8 cellular contexts compared by ENCODE assay signal in genomic region chr16:89216315-89217137, GRCh38. TPM values are rescaled to one million over a fixed set of nuclear protein-coding genes. Genes with fewer than 3 reads are reported as not detected.
A peak's percentile ranks its signal among the peaks of the same experiment; 100 is the strongest.
DNase-seq lines count a peak whose midpoint lies in the region; ATAC-seq and TF ChIP-seq lines count a peak whose summit lies in the region.

No MANE protein-coding gene starts in this region.

- H3K9me3 Mint-ChIP-seq in activated CD4-positive, alpha-beta T cell treated with anti-CD3 and anti-CD28 coated beads for 36 hours (ENCODE audit: low read depth), result no peaks in the 10 kb centered on the region
- no peaks in the 10 kb centered on the region for H3K9me3 Mint-ChIP-seq in chondrocyte (ENCODE audit: low read depth)

- TF ChIP-seq CTCF in chondrocyte (IDR thresholded peaks at IDR 0.05), result peak; percentile 88
- TF ChIP-seq CTCF in kidney epithelial cell (IDR thresholded peaks at IDR 0.05; ENCODE audit: insufficient read depth, low read length, poor library complexity, severe bottlenecking), result peak; percentile 73

- H3K27me3 Mint-ChIP-seq in activated CD4-positive, alpha-beta T cell treated with anti-CD3 and anti-CD28 coated beads for 36 hours, result no peaks in the 10 kb centered on the region
- no peaks in the 10 kb centered on the region for H3K27me3 Mint-ChIP-seq in chondrocyte (ENCODE audit: low read depth)

- peaks cover 3% of the 10 kb centered on the region for H3K36me3 Mint-ChIP-seq in activated CD4-positive, alpha-beta T cell treated with anti-CD3 and anti-CD28 coated beads for 36 hours (ENCODE audit: low read depth)
- peaks cover 3% of the 10 kb centered on the region for H3K36me3 Mint-ChIP-seq in chondrocyte (ENCODE audit: low read depth)

- intact Hi-C loops in activated CD4-positive, alpha-beta T cell treated with anti-CD3 and anti-CD28 coated beads for 36 hours (cut with DNase I, micrococcal nuclease), result loop anchor here (1.0 to 10.0 kb wide), 22 partner anchors 15 to 642 kb away; partner anchors contain the start of genes CDH15 (in 2 of the 2), CTU2 (in 1 of the 2), RNF166 (in 1 of the 2) and RPL13 (in 1 of the 2)

- peak overlapping the region; percentile 88 for H3K4me3 ChIP-seq in kidney epithelial cell (ENCODE audit: low read depth, low read length)

- DNase-seq in AG20443 (ENCODE audit: low spot score) (peak; percentile 81), NCI-H2196 treated with DMSO at 0.1 percent for 48 hours (lab: John Stamatoyannopoulos, UW; ENCODE audit: unreplicated experiment) (peak; percentile 8), chondrocyte (ENCODE audit: low spot score) (no peak), kidney epithelial cell (ENCODE audit: low read depth) (no peak)
- DNase-seq in activated CD4-positive, alpha-beta T cell treated with anti-CD3 and anti-CD28 coated beads for 36 hours, result peak; percentile 88
- DNase-seq in stimulated activated CD4-positive, alpha-beta T cell treated with anti-CD3 and anti-CD28 coated beads, Interleukin-12 subunit alpha, Interleukin-12 subunit beta, amount 100 ng/mL, for 48 hours (ENCODE audit: low read depth in 2 of 3, low spot score in 1 of 3), result peak; percentile 54 to 68 (median 67)

- no peaks in the 10 kb centered on the region for H3K27me3 ChIP-seq in kidney epithelial cell (ENCODE audit: control insufficient read depth, insufficient read depth, low read length)

- H3K4me3 Mint-ChIP-seq in activated CD4-positive, alpha-beta T cell treated with anti-CD3 and anti-CD28 coated beads for 36 hours, result peak overlapping the region; percentile 83
- peak overlapping the region; percentile 85 for H3K4me3 Mint-ChIP-seq in chondrocyte (ENCODE audit: unreplicated experiment)

- CTCF ChIA-PET in activated CD4-positive, alpha-beta T cell treated with anti-CD3 and anti-CD28 coated beads for 36 hours (lab: Charles Lee), result interaction anchor here (0.6 to 1.9 kb wide), 4 partner anchors 31 to 359 kb away, joined by 3 to 7 read pairs (median 5); no protein-coding TSS in a partner anchor

- POLR2A ChIA-PET in activated CD4-positive, alpha-beta T cell treated with anti-CD3 and anti-CD28 coated beads for 36 hours (lab: Charles Lee), result interaction anchor here (0.5 to 1.6 kb wide), 2 partner anchors 31 to 597 kb away, joined by 6 to 7 read pairs; no protein-coding TSS in a partner anchor

- H3K4me1 Mint-ChIP-seq in activated CD4-positive, alpha-beta T cell treated with anti-CD3 and anti-CD28 coated beads for 36 hours, result peaks cover 19% of the 10 kb centered on the region
- peaks cover 22% of the 10 kb centered on the region for H3K4me1 Mint-ChIP-seq in chondrocyte (ENCODE audit: low read depth)

- peak overlapping the region; percentile 93 for H3K27ac Mint-ChIP-seq in activated CD4-positive, alpha-beta T cell treated with anti-CD3 and anti-CD28 coated beads for 36 hours
- H3K27ac Mint-ChIP-seq in chondrocyte (ENCODE audit: unreplicated experiment), result peak overlapping the region; percentile 94

- peak; percentile 55 for ATAC-seq in GM21447 (IDR thresholded peaks at IDR 0.05; ENCODE audit: unreplicated experiment)
- ATAC-seq in activated CD4-positive, alpha-beta T cell treated with anti-CD3 and anti-CD28 coated beads for 36 hours, result peak; percentile 78
- ATAC-seq in HG03521 (IDR thresholded peaks at IDR 0.05; ENCODE audit: unreplicated experiment), result no peak

- H3K36me3 ChIP-seq in kidney epithelial cell (ENCODE audit: control insufficient read depth, insufficient read depth, low read length), result no peaks in the 10 kb centered on the region

RNA-seq across cellular contexts. Expression of gene ZNF778, which starts 1.0 kb away (rescaled TPM):
- total RNA-seq in activated CD4-positive, alpha-beta T cell treated with anti-CD3 and anti-CD28 coated beads for 36 hours, result 1 to 10 TPM; 4.7 to 5.0 TPM
- total RNA-seq in chondrocyte (5.8 to 7.7 TPM (median 6.6 TPM) in 3 replicates), kidney epithelial cell (7.3 and 17.7 TPM in 2 replicates)

RNA-seq across cellular contexts. Expression of gene SLC22A31, which starts 16.2 kb away (rescaled TPM):
- 1 to 10 TPM in 1 of 2 experiments, under 1 TPM in 1; 0.49 to 1.3 TPM for total RNA-seq in activated CD4-positive, alpha-beta T cell treated with anti-CD3 and anti-CD28 coated beads for 36 hours
- 0.40 to 0.94 TPM in 2 of 3 replicates, not detected in the other for total RNA-seq in chondrocyte
- total RNA-seq in kidney epithelial cell, result 6.1 and 6.8 TPM in 2 replicates

RNA-seq across cellular contexts. Expression of gene CDH15, which starts 45.0 kb away (rescaled TPM):
- total RNA-seq in activated CD4-positive, alpha-beta T cell treated with anti-CD3 and anti-CD28 coated beads for 36 hours, result not detected
- total RNA-seq in chondrocyte, result 0.20 to 0.23 TPM in 2 of 3 replicates, not detected in the other
- total RNA-seq in kidney epithelial cell, result 0.50 TPM in 1 of 2 replicates, not detected in the other

Comparison
In these comparisons a context has a peak if more than half of its experiments do, and no peak if none do; other contexts are left out.
1. DNase-seq: peak in AG20443 (single experiment), NCI-H2196 treated with DMSO at 0.1 percent for 48 hours (single experiment), activated CD4-positive, alpha-beta T cell treated with anti-CD3 and anti-CD28 coated beads for 36 hours (single experiment) and stimulated activated CD4-positive, alpha-beta T cell treated with anti-CD3 and anti-CD28 coated beads, Interleukin-12 subunit alpha, Interleukin-12 subunit beta, amount 100 ng/mL, for 48 hours (3 of 3); none in chondrocyte (single experiment) and kidney epithelial cell (single experiment).